In genomic region chr9:127975376-127976315, GRCh38 we compare ENCODE assay signal across 8 cellular contexts. TPM values are rescaled to one million over a fixed set of nuclear protein-coding genes. Genes with fewer than 3 reads are reported as not detected.
DNase-seq lines count a peak whose midpoint lies in the region; TF ChIP-seq lines count a peak whose summit lies in the region.

No MANE protein-coding gene starts in this region.

- H2AFZ ChIP-seq in Loucy (ENCODE audit: low read length) (no peak overlapping the region), neural progenitor cell (replicated peaks) (no peak overlapping the region)

- peak overlapping the region; percentile 80 for H3K9ac ChIP-seq in Loucy (ENCODE audit: low read depth, low read length, poor library complexity, severe bottlenecking)
- H3K9ac ChIP-seq in neural progenitor cell = no peak overlapping the region

- H3K9me3 ChIP-seq in Loucy (ENCODE audit: insufficient read depth, low read depth, low read length) (no peaks in the 10 kb centered on the region), neural progenitor cell (ENCODE audit: low read depth) (no peaks in the 10 kb centered on the region)

- H3K79me2 ChIP-seq in Loucy (ENCODE audit: insufficient read depth, low read length) (peaks cover 95% of the 10 kb centered on the region), neural progenitor cell (ENCODE audit: low read depth) (peaks cover 97% of the 10 kb centered on the region)

- H3F3A ChIP-seq in Loucy (ENCODE audit: low read depth) (no peaks in the 10 kb centered on the region), neural progenitor cell (ENCODE audit: low read depth) (peaks cover 19% of the 10 kb centered on the region)

- peak; percentile 76 for DNase-seq in Ammon's horn (ENCODE audit: low spot score)
- DNase-seq in coronary artery (ENCODE audit: low spot score) = peak; percentile 67
- no peak for DNase-seq in neural progenitor cell (ENCODE audit: low spot score)
- no peak for DNase-seq in retina
- DNase-seq in DMS53 treated with DMSO at 0.1 percent for 48 hours (lab: John Stamatoyannopoulos, UW; ENCODE audit: unreplicated experiment) = no peak
- DNase-seq in SKM-1 treated with dmso at 0.1 percent for 144 hours (lab: John Stamatoyannopoulos, UW; ENCODE audit: unreplicated experiment) = no peak
- no peak for DNase-seq in posterior vena cava (ENCODE audit: low spot score)

- H3K4me3 ChIP-seq in Loucy (ENCODE audit: low read length, poor library complexity, severe bottlenecking) (peak overlapping the region; percentile 91), coronary artery (peak overlapping the region; percentile 53), neural progenitor cell (no peak overlapping the region)

- no peaks in the 10 kb centered on the region for H3K36me3 Mint-ChIP-seq in neural progenitor cell

- TF ChIP-seq CTCF in Loucy (conservative IDR thresholded peaks at IDR 0.05; ENCODE audit: low read length) = no peak
- TF ChIP-seq CTCF in coronary artery (IDR thresholded peaks at IDR 0.05) = no peak
- no peak for TF ChIP-seq CTCF in neural progenitor cell (IDR thresholded peaks at IDR 0.05)

- peak overlapping the region; percentile 51 to 90 for H3K27ac ChIP-seq in coronary artery
- no peak overlapping the region for H3K27ac ChIP-seq in neural progenitor cell

- peak overlapping the region; percentile 24 for H3K4me3 Mint-ChIP-seq in neural progenitor cell

- peaks cover 70% of the 10 kb centered on the region for H3K4me1 Mint-ChIP-seq in neural progenitor cell

- H3K36me3 ChIP-seq in Loucy (ENCODE audit: insufficient read depth, low read length) (no peaks in the 10 kb centered on the region), neural progenitor cell (no peaks in the 10 kb centered on the region)

- peaks cover 78% of the 10 kb centered on the region for H3K4me1 ChIP-seq in Loucy (ENCODE audit: insufficient read depth, low read length, poor library complexity, severe bottlenecking)
- peaks cover 55% of the 10 kb centered on the region for H3K4me1 ChIP-seq in neural progenitor cell

- peaks cover 3% of the 10 kb centered on the region for H3K27me3 Mint-ChIP-seq in neural progenitor cell (ENCODE audit: insufficient read depth, low read depth)

- no peak overlapping the region for H3K27ac Mint-ChIP-seq in neural progenitor cell

- no peaks in the 10 kb centered on the region for H3K9me2 ChIP-seq in Loucy (replicated peaks; ENCODE audit: low read depth, low read length)

- H3K4me2 ChIP-seq in Loucy (ENCODE audit: low read depth, low read length, poor library complexity, severe bottlenecking) = peak overlapping the region; percentile 80
- no peak overlapping the region for H3K4me2 ChIP-seq in neural progenitor cell

- H3K27me3 ChIP-seq in Loucy (ENCODE audit: insufficient read depth, low read length, poor library complexity, severe bottlenecking) (no peaks in the 10 kb centered on the region), neural progenitor cell (no peaks in the 10 kb centered on the region)

- H3K9me3 Mint-ChIP-seq in neural progenitor cell = no peaks in the 10 kb centered on the region

- intact Hi-C loops in posterior vena cava (cut with DNase I) = no loop called here

- H4K20me1 ChIP-seq in Loucy (ENCODE audit: insufficient read depth, low read length, poor library complexity, severe bottlenecking) (peaks cover 80% of the 10 kb centered on the region), neural progenitor cell (ENCODE audit: low read depth) (peaks cover 96% of the 10 kb centered on the region)

RNA-seq across cellular contexts. Expression of gene EEIG1, which starts 5.1 kb away (rescaled TPM):
- total RNA-seq in neural progenitor cell (ENCODE audit: low replicate concordance) (8.8 and 30.8 TPM in 2 replicates), posterior vena cava (10 to 100 TPM; 54.3 to 56.9 TPM)

RNA-seq across cellular contexts. Expression of gene DPM2, which starts 38.0 kb away (rescaled TPM):
- total RNA-seq in neural progenitor cell (ENCODE audit: low replicate concordance) (9.1 and 20.5 TPM in 2 replicates), posterior vena cava (10 to 100 TPM; 22.8 to 23.6 TPM)

RNA-seq across cellular contexts. Expression of gene PIP5KL1, which starts 45.1 kb away (rescaled TPM):
- total RNA-seq in neural progenitor cell (ENCODE audit: low replicate concordance) = 1.4 and 8.8 TPM in 2 replicates
- 1 to 10 TPM; 1.2 to 1.3 TPM for total RNA-seq in posterior vena cava

RNA-seq across cellular contexts. Expression of gene ST6GALNAC4, which starts 58.8 kb away (rescaled TPM):
- total RNA-seq in neural progenitor cell (ENCODE audit: low replicate concordance) (5.5 and 11.1 TPM in 2 replicates), posterior vena cava (10 to 100 TPM; 27.7 to 32.7 TPM)

Comparison
In these comparisons a context has a peak if more than half of its experiments do, and no peak if none do; other contexts are left out.
1. DNase-seq: peak in Ammon's horn (single experiment) and coronary artery (single experiment); none in neural progenitor cell (single experiment), retina (single experiment), DMS53 treated with DMSO at 0.1 percent for 48 hours (single experiment), SKM-1 treated with dmso at 0.1 percent for 144 hours (single experiment) and posterior vena cava (single experiment).